8 cellular contexts compared by ENCODE assay signal in genomic region chr18:58615150-58616132, GRCh38.
DNase-seq lines count a peak whose midpoint lies in the region; ATAC-seq and FAIRE-seq lines count a peak whose summit lies in the region.

No MANE protein-coding gene starts in this region.

- H3K27me3 ChIP-seq in effector memory CD4-positive, alpha-beta T cell (replicated peaks; ENCODE audit: control insufficient read depth, insufficient read depth, low read length, poor library complexity, severe bottlenecking), result no peaks in the 10 kb centered on the region

- peaks cover 23% of the 10 kb centered on the region for H3K27me3 Mint-ChIP-seq in T-helper 2 cell treated with Interferon-gamma antibody and Interleukin-4, amounts not matched to agents 5 μg/mL and 100 μg/mL, for 36 hours (ENCODE audit: low read depth)
- no peaks in the 10 kb centered on the region for H3K27me3 Mint-ChIP-seq in stimulated activated naive B cell treated with anti-CD40 and anti-IgM and Interleukin-4, amounts not matched to agents 10 μg/mL and 1 μg/mL and 100 μg/mL, for 72 hours

- peaks cover 19% of the 10 kb centered on the region for H3K4me1 ChIP-seq in effector memory CD4-positive, alpha-beta T cell (ENCODE audit: control insufficient read depth, insufficient read depth, low read length, poor library complexity, severe bottlenecking)

- no peaks in the 10 kb centered on the region for H3K36me3 ChIP-seq in effector memory CD4-positive, alpha-beta T cell (ENCODE audit: control insufficient read depth, insufficient read depth, low read length)

- no peak overlapping the region for H3K4me3 ChIP-seq in effector memory CD4-positive, alpha-beta T cell (ENCODE audit: insufficient read depth, low read depth, low read length, poor library complexity, severe bottlenecking)

- H3K4me1 Mint-ChIP-seq in T-helper 2 cell treated with Interferon-gamma antibody and Interleukin-4, amounts not matched to agents 5 μg/mL and 100 μg/mL, for 36 hours (ENCODE audit: low read depth), result peaks cover 28% of the 10 kb centered on the region
- H3K4me1 Mint-ChIP-seq in stimulated activated naive B cell treated with anti-CD40 and anti-IgM and Interleukin-4, amounts not matched to agents 10 μg/mL and 1 μg/mL and 100 μg/mL, for 72 hours, result peaks cover 28 to 42% of the 10 kb centered on the region in 2 donors

- peak; percentile 77 for ATAC-seq in HG02623 (IDR thresholded peaks at IDR 0.05; ENCODE audit: unreplicated experiment)
- ATAC-seq in stimulated activated naive B cell treated with anti-CD40 and anti-IgM and Interleukin-4, amounts not matched to agents 10 μg/mL and 1 μg/mL and 100 μg/mL, for 72 hours (replicated peaks), result peak; percentile 92 to 93

- no peaks in the 10 kb centered on the region for H3K9me3 Mint-ChIP-seq in T-helper 2 cell treated with Interferon-gamma antibody and Interleukin-4, amounts not matched to agents 5 μg/mL and 100 μg/mL, for 36 hours
- no peaks in the 10 kb centered on the region for H3K9me3 Mint-ChIP-seq in stimulated activated naive B cell treated with anti-CD40 and anti-IgM and Interleukin-4, amounts not matched to agents 10 μg/mL and 1 μg/mL and 100 μg/mL, for 72 hours

- H3K9me3 ChIP-seq in effector memory CD4-positive, alpha-beta T cell (ENCODE audit: control insufficient read depth, low read length), result no peaks in the 10 kb centered on the region

- H3K27ac ChIP-seq in effector memory CD4-positive, alpha-beta T cell (ENCODE audit: insufficient read depth, low read length, poor library complexity, severe bottlenecking), result peak overlapping the region; percentile 73
- H3K27ac ChIP-seq in caudate nucleus (ENCODE audit: low read depth, low read length), result no peak overlapping the region

- peak; percentile 95 for FAIRE-seq in GM18507 (lab: Jason Lieb, UNC)

- H3K4me3 Mint-ChIP-seq in T-helper 2 cell treated with Interferon-gamma antibody and Interleukin-4, amounts not matched to agents 5 μg/mL and 100 μg/mL, for 36 hours, result peak overlapping the region; percentile 74
- no peak overlapping the region for H3K4me3 Mint-ChIP-seq in stimulated activated naive B cell treated with anti-CD40 and anti-IgM and Interleukin-4, amounts not matched to agents 10 μg/mL and 1 μg/mL and 100 μg/mL, for 72 hours

- H3K27ac Mint-ChIP-seq in T-helper 2 cell treated with Interferon-gamma antibody and Interleukin-4, amounts not matched to agents 5 μg/mL and 100 μg/mL, for 36 hours, result peak overlapping the region; percentile 95
- peak overlapping the region; percentile 53 for H3K27ac Mint-ChIP-seq in stimulated activated naive B cell treated with anti-CD40 and anti-IgM and Interleukin-4, amounts not matched to agents 10 μg/mL and 1 μg/mL and 100 μg/mL, for 72 hours

- H3K36me3 Mint-ChIP-seq in T-helper 2 cell treated with Interferon-gamma antibody and Interleukin-4, amounts not matched to agents 5 μg/mL and 100 μg/mL, for 36 hours (ENCODE audit: low read depth), result no peaks in the 10 kb centered on the region
- no peaks in the 10 kb centered on the region for H3K36me3 Mint-ChIP-seq in stimulated activated naive B cell treated with anti-CD40 and anti-IgM and Interleukin-4, amounts not matched to agents 10 μg/mL and 1 μg/mL and 100 μg/mL, for 72 hours

- DNase-seq in GM18507 (ENCODE audit: extremely low spot score, insufficient read length, low read depth) (peak; percentile 15), Kasumi-1 (lab: John Stamatoyannopoulos, UW) (no peak), caudate nucleus (lab: John Stamatoyannopoulos, UW) (no peak), COLO829 (ENCODE audit: low spot score) (no peak)
- DNase-seq in T-helper 2 cell treated with Interferon-gamma antibody and Interleukin-4, amounts not matched to agents 5 μg/mL and 100 μg/mL, for 36 hours (ENCODE audit: low spot score), result peak; percentile 81
- DNase-seq in effector memory CD4-positive, alpha-beta T cell, result peak; percentile 36
- DNase-seq in stimulated activated naive B cell treated with anti-CD40 and anti-IgM and Interleukin-4, amounts not matched to agents 10 μg/mL and 1 μg/mL and 100 μg/mL, for 72 hours, result peak; percentile 29

Comparison
In these comparisons a context has a peak if more than half of its experiments do, and no peak if none do; other contexts are left out.
1. DNase-seq: peak in GM18507 (single experiment), T-helper 2 cell treated with Interferon-gamma antibody and Interleukin-4, amounts not matched to agents 5 μg/mL and 100 μg/mL, for 36 hours (single experiment), effector memory CD4-positive, alpha-beta T cell (3 of 3) and stimulated activated naive B cell treated with anti-CD40 and anti-IgM and Interleukin-4, amounts not matched to agents 10 μg/mL and 1 μg/mL and 100 μg/mL, for 72 hours (single experiment); none in Kasumi-1 (0 of 2), caudate nucleus (0 of 61) and COLO829 (single experiment).